Comparison of ENCODE assay signal across 1 cellular context in the genomic region with DNA sequence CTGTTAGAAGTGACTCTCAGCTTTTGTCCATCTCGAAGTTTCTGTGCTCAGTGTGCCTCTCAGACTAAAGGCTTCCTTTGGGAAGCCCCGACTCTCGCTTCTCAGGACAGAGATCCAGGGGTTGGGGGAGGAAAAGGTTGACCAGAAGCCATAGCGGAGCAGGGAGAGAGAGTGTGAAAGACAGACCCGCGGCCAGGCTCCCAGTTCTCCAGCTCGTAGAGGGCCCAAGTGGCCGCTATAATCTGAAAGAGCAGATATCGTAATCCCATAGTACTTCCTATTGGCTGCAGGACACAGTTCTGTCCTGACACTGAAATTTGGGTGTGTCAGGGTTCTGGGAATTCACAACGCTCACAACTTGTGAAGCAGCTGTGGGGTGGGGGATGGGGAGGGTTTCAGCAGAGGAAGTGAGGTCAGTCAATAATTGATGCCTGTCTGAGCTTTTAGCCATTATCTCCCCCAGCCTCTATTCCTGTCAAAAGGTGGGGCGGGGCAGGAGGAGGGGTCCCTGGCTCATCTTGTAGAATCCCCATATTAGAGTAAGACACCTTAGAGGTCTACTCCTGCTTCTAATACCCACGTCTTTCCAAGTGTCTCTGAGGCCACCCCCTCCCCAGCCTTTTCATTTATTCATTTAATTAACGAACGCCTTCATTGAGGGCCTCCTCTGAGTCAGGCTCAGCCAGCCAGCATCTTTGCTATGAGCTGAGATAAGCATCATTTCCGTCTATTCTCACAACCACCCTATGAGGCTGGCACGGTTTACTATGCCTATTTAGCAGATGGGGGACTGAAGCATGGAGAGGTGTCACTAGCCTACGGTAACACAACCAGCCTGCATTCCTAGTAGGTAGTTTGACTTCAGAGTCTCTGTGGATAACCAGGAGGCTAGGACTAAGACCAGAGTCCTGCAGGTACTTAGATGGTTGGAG.
TF ChIP-seq lines count a peak whose summit lies in the region.

No MANE protein-coding gene starts in this region.

TF ChIP-seq in WTC11, 78 proteins besides CTCF, POLR2A, EP300 and RAD21 (continued from another document):
- TF ChIP-seq CDX4 (CRISPR knock-in tag; IDR thresholded peaks at IDR 0.05; ENCODE audit: borderline replicate concordance) (no peak), NFYB (CRISPR knock-in tag; conservative IDR thresholded peaks at IDR 0.05; ENCODE audit: low read depth) (no peak), RELA (CRISPR knock-in tag; IDR thresholded peaks at IDR 0.05; ENCODE audit: borderline replicate concordance) (no peak), ZNF263 (CRISPR knock-in tag; IDR thresholded peaks at IDR 0.05; ENCODE audit: low read depth) (no peak), SMAD4 (CRISPR knock-in tag; IDR thresholded peaks at IDR 0.05) (no peak)
